Comparison of ENCODE assay signal across 11 cellular contexts in the genomic region with DNA sequence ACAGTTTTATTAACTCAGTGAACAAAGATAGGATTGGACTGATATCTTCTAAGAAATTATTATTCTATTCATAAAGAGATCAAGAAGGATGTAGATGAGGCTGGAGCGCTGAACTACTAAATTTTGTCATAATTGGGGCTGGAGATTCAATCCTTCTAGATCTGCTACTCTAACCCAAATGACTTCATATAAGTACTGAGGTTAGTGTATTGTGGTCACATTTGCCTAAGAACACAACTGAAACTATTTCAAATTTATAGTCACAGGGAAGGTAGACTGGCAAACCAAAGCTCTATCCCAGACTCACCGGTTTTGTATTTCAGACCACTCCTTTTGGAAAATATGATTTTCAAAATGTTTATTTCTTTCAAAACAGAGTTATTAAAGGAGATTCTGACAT.
"Had no signal": no experiment of that assay in that cellular context is flagged by ENCODE, and none has a peak within 500 bp of the region (broad histone marks: within the 10 kb centered on the region; RNA-seq: fewer than 3 reads in every experiment).

No MANE protein-coding gene starts in this region.

- H3K36me3 ChIP-seq: gastroesophageal sphincter, stomach, thoracic aorta had no signal

- H3K27ac ChIP-seq: gastroesophageal sphincter, hepatocyte, stomach, thoracic aorta had no signal

- DNase-seq: activated CD4-positive, CD25-positive, alpha-beta regulatory T cell; activated effector memory CD4-positive, alpha-beta T cell treated with Interleukin-2 at 50 U/mL for 16 hours; activated T-cell treated with anti-CD3 and anti-CD28 coated beads, Interleukin-2, amount 50 U/mL, for 1 hour; amygdala; left ventricle myocardium superior; mesendoderm; stimulated activated CD4-positive, alpha-beta T cell treated with anti-CD3 and anti-CD28 coated beads, Interleukin-4, amount 100 ng/mL, for 24 hours; stomach had no signal

- H3K4me1 ChIP-seq: gastroesophageal sphincter had no signal

- ATAC-seq: gastroesophageal sphincter, left ventricle myocardium superior had no signal

- H3K9me3 ChIP-seq: gastroesophageal sphincter, stomach, thoracic aorta had no signal

- H3K4me3 ChIP-seq: gastroesophageal sphincter, hepatocyte, stomach, thoracic aorta had no signal

- H3K27me3 ChIP-seq: gastroesophageal sphincter, hepatocyte, stomach had no signal
